1 cellular context compared by ENCODE assay signal in genomic region chr5:72816297-72817075, GRCh38.
TF ChIP-seq lines count a peak whose summit lies in the region.

Gene TNPO1 (plus strand): TSS chr5:72816661. CDS start chr5:72816738, 77 bp downstream.

TF ChIP-seq in HepG2, 621 proteins besides CTCF, POLR2A, EP300 and RAD21 (continued from another document and continues in another):
- TF ChIP-seq, protein P1, sequence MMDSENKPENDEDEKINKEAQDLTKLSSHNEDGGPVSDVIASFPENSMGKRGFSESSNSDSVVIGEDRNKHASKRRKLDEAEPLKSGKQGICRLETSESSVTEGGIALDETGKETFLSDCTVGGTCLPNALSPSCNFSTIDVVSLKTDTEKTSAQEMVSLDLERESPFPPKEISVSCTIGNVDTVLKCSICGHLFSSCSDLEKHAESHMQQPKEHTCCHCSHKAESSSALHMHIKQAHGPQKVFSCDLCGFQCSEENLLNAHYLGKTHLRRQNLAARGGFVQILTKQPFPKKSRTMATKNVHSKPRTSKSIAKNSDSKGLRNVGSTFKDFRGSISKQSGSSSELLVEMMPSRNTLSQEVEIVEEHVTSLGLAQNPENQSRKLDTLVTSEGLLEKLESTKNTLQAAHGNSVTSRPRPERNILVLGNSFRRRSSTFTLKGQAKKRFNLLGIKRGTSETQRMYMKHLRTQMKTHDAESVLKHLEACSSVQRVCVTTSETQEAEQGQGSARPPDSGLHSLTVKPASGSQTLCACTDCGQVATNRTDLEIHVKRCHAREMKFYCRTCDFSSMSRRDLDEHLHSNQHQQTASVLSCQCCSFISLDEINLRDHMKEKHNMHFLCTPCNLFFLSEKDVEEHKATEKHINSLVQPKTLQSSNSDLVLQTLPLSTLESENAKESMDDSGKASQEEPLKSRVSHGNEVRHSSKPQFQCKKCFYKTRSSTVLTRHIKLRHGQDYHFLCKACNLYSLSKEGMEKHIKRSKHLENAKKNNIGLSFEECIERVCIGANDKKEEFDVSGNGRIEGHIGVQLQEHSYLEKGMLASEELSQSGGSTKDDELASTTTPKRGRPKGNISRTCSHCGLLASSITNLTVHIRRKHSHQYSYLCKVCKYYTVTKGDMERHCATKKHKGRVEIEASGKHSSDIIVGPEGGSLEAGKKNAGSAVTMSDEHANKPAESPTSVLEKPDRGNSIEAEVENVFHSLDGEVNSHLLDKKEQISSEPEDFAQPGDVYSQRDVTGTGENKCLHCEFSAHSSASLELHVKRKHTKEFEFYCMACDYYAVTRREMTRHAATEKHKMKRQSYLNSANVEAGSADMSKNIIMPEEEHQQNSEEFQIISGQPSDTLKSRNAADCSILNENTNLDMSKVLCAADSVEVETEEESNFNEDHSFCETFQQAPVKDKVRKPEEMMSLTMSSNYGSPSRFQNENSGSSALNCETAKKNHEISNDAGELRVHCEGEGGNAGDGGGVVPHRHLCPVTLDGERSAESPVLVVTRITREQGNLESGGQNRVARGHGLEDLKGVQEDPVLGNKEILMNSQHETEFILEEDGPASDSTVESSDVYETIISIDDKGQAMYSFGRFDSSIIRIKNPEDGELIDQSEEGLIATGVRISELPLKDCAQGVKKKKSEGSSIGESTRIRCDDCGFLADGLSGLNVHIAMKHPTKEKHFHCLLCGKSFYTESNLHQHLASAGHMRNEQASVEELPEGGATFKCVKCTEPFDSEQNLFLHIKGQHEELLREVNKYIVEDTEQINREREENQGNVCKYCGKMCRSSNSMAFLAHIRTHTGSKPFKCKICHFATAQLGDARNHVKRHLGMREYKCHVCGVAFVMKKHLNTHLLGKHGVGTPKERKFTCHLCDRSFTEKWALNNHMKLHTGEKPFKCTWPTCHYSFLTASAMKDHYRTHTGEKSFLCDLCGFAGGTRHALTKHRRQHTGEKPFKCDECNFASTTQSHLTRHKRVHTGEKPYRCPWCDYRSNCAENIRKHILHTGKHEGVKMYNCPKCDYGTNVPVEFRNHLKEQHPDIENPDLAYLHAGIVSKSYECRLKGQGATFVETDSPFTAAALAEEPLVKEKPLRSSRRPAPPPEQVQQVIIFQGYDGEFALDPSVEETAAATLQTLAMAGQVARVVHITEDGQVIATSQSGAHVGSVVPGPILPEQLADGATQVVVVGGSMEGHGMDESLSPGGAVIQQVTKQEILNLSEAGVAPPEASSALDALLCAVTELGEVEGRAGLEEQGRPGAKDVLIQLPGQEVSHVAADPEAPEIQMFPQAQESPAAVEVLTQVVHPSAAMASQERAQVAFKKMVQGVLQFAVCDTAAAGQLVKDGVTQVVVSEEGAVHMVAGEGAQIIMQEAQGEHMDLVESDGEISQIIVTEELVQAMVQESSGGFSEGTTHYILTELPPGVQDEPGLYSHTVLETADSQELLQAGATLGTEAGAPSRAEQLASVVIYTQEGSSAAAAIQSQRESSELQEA (CRISPR knock-in tag; IDR thresholded peaks at IDR 0.05; ENCODE audit: not compliant biosample characterization) = no peak
- TF ChIP-seq IRX3 (CRISPR knock-in tag; IDR thresholded peaks at IDR 0.05; ENCODE audit: borderline replicate concordance, low read depth) = no peak
- TF ChIP-seq GLMP (CRISPR knock-in tag; IDR thresholded peaks at IDR 0.05; ENCODE audit: borderline replicate concordance) = no peak
- TF ChIP-seq PAX8 (CRISPR knock-in tag; IDR thresholded peaks at IDR 0.05; ENCODE audit: borderline replicate concordance) = peak; percentile 75; the same call in 1 of the 2 replicates
- TF ChIP-seq MTA3 (CRISPR knock-in tag; IDR thresholded peaks at IDR 0.05) = no peak
- no peak for TF ChIP-seq HNF4A (CRISPR knock-in tag; IDR thresholded peaks at IDR 0.05)
- TF ChIP-seq MTF2 (CRISPR knock-in tag; IDR thresholded peaks at IDR 0.05; ENCODE audit: borderline replicate concordance) = peak; percentile 62
- no peak for TF ChIP-seq ZNF619 (CRISPR knock-in tag; IDR thresholded peaks at IDR 0.05)
- TF ChIP-seq KAT2B (IDR thresholded peaks at IDR 0.05; ENCODE audit: borderline replicate concordance, low read depth, low read length) = no peak
- TF ChIP-seq ZNF724P (CRISPR knock-in tag; IDR thresholded peaks at IDR 0.05; ENCODE audit: borderline replicate concordance) = peak; percentile 42; the same call in 1 of the 2 replicates
- TF ChIP-seq ZBTB40 (IDR thresholded peaks at IDR 0.05) = no peak
- TF ChIP-seq ZBTB40 (CRISPR knock-in tag; IDR thresholded peaks at IDR 0.05) = peak; percentile 58; the same call in 1 of the 2 replicates
- TF ChIP-seq, protein P2, sequence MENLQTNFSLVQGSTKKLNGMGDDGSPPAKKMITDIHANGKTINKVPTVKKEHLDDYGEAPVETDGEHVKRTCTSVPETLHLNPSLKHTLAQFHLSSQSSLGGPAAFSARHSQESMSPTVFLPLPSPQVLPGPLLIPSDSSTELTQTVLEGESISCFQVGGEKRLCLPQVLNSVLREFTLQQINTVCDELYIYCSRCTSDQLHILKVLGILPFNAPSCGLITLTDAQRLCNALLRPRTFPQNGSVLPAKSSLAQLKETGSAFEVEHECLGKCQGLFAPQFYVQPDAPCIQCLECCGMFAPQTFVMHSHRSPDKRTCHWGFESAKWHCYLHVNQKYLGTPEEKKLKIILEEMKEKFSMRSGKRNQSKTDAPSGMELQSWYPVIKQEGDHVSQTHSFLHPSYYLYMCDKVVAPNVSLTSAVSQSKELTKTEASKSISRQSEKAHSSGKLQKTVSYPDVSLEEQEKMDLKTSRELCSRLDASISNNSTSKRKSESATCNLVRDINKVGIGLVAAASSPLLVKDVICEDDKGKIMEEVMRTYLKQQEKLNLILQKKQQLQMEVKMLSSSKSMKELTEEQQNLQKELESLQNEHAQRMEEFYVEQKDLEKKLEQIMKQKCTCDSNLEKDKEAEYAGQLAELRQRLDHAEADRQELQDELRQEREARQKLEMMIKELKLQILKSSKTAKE (CRISPR knock-in tag; IDR thresholded peaks at IDR 0.05; ENCODE audit: borderline replicate concordance) = peak; percentile 17; the same call in 1 of the 2 replicates
- TF ChIP-seq MLXIP (CRISPR knock-in tag; IDR thresholded peaks at IDR 0.05; ENCODE audit: borderline replicate concordance) = no peak
- TF ChIP-seq ZBTB20 (CRISPR knock-in tag; IDR thresholded peaks at IDR 0.05; ENCODE audit: borderline replicate concordance, low read depth) = peak; percentile 24; the same call in 1 of the 2 replicates
- 0 out of 2 replicates have a peak, but pooled peaks have one; percentile 22 for TF ChIP-seq NFATC3 (CRISPR knock-in tag; IDR thresholded peaks at IDR 0.05)
- 0 out of 2 replicates have a peak, but pooled peaks have one; percentile 19 for TF ChIP-seq ZNF782 (CRISPR knock-in tag; IDR thresholded peaks at IDR 0.05; ENCODE audit: borderline replicate concordance)
- TF ChIP-seq ZNF784 (CRISPR knock-in tag; IDR thresholded peaks at IDR 0.05; ENCODE audit: borderline replicate concordance) = no peak
- TF ChIP-seq KAT8 (CRISPR knock-in tag; IDR thresholded peaks at IDR 0.05) = peak; percentile 77
- TF ChIP-seq ZNF432 (CRISPR knock-in tag; IDR thresholded peaks at IDR 0.05; ENCODE audit: borderline replicate concordance) = no peak
- no peak for TF ChIP-seq ZFP36L2 (CRISPR knock-in tag; IDR thresholded peaks at IDR 0.05)
- TF ChIP-seq CSRNP1 (CRISPR knock-in tag; IDR thresholded peaks at IDR 0.05) = peak; percentile 20; the same call in 1 of the 2 replicates
- 0 out of 2 replicates have a peak, but pooled peaks have one; percentile 42 for TF ChIP-seq HES4 (CRISPR knock-in tag; IDR thresholded peaks at IDR 0.05; ENCODE audit: borderline replicate concordance)
